In the genomic region with DNA sequence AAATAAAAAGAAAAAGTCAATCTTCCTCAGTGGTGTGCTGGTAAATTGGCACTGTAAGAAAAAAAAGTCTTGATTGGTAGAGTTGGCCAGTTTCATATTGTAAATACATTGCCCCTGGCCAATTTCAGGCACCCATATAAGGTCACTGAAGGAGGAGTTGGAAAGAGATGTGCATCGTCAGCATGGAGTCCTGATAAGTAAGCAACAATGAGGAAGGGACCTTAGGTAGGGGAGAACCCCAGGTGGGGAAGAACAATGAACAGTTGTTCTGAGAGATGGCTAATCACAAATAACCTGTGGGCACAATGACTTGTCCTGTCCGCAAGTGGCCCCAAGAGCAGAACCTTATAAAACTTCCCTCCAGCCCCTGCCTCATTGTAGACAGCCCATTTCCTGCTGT, we compare ENCODE assay signal across 1 cellular context.
TF ChIP-seq lines count a peak whose summit lies in the region.

No MANE protein-coding gene starts in this region.

TF ChIP-seq in GM23338, 12 proteins besides CTCF, POLR2A, EP300 and RAD21 (continued from another document):
- TF ChIP-seq, protein P1, sequence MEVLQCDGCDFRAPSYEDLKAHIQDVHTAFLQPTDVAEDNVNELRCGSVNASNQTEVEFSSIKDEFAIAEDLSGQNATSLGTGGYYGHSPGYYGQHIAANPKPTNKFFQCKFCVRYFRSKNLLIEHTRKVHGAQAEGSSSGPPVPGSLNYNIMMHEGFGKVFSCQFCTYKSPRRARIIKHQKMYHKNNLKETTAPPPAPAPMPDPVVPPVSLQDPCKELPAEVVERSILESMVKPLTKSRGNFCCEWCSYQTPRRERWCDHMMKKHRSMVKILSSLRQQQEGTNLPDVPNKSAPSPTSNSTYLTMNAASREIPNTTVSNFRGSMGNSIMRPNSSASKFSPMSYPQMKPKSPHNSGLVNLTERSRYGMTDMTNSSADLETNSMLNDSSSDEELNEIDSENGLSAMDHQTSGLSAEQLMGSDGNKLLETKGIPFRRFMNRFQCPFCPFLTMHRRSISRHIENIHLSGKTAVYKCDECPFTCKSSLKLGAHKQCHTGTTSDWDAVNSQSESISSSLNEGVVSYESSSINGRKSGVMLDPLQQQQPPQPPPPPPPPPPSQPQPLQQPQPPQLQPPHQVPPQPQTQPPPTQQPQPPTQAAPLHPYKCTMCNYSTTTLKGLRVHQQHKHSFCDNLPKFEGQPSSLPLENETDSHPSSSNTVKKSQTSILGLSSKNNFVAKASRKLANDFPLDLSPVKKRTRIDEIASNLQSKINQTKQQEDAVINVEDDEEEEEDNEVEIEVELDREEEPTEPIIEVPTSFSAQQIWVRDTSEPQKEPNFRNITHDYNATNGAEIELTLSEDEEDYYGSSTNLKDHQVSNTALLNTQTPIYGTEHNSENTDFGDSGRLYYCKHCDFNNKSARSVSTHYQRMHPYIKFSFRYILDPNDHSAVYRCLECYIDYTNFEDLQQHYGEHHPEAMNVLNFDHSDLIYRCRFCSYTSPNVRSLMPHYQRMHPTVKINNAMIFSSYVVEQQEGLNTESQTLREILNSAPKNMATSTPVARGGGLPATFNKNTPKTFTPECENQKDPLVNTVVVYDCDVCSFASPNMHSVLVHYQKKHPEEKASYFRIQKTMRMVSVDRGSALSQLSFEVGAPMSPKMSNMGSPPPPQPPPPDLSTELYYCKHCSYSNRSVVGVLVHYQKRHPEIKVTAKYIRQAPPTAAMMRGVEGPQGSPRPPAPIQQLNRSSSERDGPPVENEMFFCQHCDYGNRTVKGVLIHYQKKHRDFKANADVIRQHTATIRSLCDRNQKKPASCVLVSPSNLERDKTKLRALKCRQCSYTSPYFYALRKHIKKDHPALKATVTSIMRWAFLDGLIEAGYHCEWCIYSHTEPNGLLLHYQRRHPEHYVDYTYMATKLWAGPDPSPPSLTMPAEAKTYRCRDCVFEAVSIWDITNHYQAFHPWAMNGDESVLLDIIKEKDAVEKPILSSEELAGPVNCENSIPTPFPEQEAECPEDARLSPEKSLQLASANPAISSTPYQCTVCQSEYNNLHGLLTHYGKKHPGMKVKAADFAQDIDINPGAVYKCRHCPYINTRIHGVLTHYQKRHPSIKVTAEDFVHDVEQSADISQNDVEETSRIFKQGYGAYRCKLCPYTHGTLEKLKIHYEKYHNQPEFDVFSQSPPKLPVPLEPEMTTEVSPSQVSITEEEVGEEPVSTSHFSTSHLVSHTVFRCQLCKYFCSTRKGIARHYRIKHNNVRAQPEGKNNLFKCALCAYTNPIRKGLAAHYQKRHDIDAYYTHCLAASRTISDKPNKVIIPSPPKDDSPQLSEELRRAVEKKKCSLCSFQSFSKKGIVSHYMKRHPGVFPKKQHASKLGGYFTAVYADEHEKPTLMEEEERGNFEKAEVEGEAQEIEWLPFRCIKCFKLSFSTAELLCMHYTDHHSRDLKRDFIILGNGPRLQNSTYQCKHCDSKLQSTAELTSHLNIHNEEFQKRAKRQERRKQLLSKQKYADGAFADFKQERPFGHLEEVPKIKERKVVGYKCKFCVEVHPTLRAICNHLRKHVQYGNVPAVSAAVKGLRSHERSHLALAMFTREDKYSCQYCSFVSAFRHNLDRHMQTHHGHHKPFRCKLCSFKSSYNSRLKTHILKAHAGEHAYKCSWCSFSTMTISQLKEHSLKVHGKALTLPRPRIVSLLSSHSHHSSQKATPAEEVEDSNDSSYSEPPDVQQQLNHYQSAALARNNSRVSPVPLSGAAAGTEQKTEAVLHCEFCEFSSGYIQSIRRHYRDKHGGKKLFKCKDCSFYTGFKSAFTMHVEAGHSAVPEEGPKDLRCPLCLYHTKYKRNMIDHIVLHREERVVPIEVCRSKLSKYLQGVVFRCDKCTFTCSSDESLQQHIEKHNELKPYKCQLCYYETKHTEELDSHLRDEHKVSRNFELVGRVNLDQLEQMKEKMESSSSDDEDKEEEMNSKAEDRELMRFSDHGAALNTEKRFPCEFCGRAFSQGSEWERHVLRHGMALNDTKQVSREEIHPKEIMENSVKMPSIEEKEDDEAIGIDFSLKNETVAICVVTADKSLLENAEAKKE (CRISPR knock-in tag; IDR thresholded peaks at IDR 0.05), result no peak
- no peak for TF ChIP-seq EZH2 (IDR thresholded peaks at IDR 0.05; ENCODE audit: low read depth, unreplicated experiment)
- TF ChIP-seq CREB1 (CRISPR knock-in tag; IDR thresholded peaks at IDR 0.05; ENCODE audit: low read depth), result no peak
